Comparison of ENCODE assay signal across 1 cellular context in genomic region chr15:67087507-67088172, GRCh38.
TF ChIP-seq lines count a peak whose summit lies in the region.

No MANE protein-coding gene starts in this region.

TF ChIP-seq in HCT116, 20 proteins besides CTCF, POLR2A, EP300 and RAD21 (continued from another document):
- TF ChIP-seq, protein P1, sequence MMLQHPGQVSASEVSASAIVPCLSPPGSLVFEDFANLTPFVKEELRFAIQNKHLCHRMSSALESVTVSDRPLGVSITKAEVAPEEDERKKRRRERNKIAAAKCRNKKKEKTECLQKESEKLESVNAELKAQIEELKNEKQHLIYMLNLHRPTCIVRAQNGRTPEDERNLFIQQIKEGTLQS (IDR thresholded peaks at IDR 0.05), result no peak
